19 cellular contexts compared by ENCODE assay signal in the genomic region with DNA sequence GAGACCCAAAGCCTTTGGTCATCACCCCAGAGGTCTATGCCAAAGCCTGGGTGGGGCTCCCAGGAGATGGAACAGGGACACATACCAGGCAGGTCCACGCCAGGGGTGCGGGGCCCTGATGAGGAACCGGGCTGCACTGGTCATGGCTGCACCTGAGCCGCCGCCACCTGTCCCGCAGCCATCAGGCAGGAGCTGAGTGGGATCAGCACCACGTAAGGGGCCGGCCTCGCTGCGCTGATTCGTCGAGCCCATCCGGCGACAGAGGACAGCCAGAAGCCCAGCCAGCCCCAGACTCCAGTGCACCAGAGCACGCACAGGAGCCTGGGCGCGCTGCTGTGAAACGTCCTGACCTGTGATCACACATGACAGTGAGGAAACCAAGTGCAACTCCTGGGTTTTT. TPM values are rescaled to one million over a fixed set of nuclear protein-coding genes. Genes with fewer than 3 reads are reported as not detected.
"Had no signal": no experiment of that assay in that cellular context is flagged by ENCODE, and none has a peak within 500 bp of the region (broad histone marks: within the 10 kb centered on the region; RNA-seq: fewer than 3 reads in every experiment).

No MANE protein-coding gene starts in this region.

- H3K9me3 ChIP-seq: left lung, mucosa of descending colon, prostate gland, thoracic aorta had no signal

- H3K9me3 Mint-ChIP-seq: activated CD4-positive, alpha-beta T cell treated with anti-CD3 and anti-CD28 coated beads, Interleukin-2, amount 10 ng/mL, durations not matched to agents 7 days and 5 days; activated naive CD4-positive, alpha-beta T cell treated with anti-CD3 and anti-CD28 coated beads for 36 hours; activated T-helper 1 cell treated with anti-CD3 and anti-CD28 coated beads, Interleukin-12 subunit alpha, Interleukin-12 subunit beta, Interleukin-2, Interleukin-4 antibody, amounts not matched to agents 30 ng/mL and 10 ng/mL and 1 ng/mL, durations not matched to agents 14 hours and 24 hours and 36 hours; memory B cell; nephron progenitor cell; stimulated activated naive CD8-positive, alpha-beta T cell treated with anti-CD3 and anti-CD28 coated beads, Interleukin-15, Interleukin-2, amounts not matched to agents 100 ng/mL and 50 ng/mL, for 24 hours had no signal

- H3K27me3 ChIP-seq: left lung had no signal

- H3K36me3 ChIP-seq: prostate gland, thoracic aorta had no signal

- H3K4me3 Mint-ChIP-seq: activated CD4-positive, alpha-beta T cell treated with anti-CD3 and anti-CD28 coated beads, Interleukin-2, amount 10 ng/mL, durations not matched to agents 7 days and 5 days; activated naive CD4-positive, alpha-beta T cell treated with anti-CD3 and anti-CD28 coated beads for 36 hours; activated T-helper 1 cell treated with anti-CD3 and anti-CD28 coated beads, Interleukin-12 subunit alpha, Interleukin-12 subunit beta, Interleukin-2, Interleukin-4 antibody, amounts not matched to agents 30 ng/mL and 10 ng/mL and 1 ng/mL, durations not matched to agents 14 hours and 24 hours and 36 hours; memory B cell; nephron progenitor cell; stimulated activated naive CD8-positive, alpha-beta T cell treated with anti-CD3 and anti-CD28 coated beads, Interleukin-15, Interleukin-2, amounts not matched to agents 100 ng/mL and 50 ng/mL, for 24 hours had no signal

- H3K4me3 ChIP-seq: left lung, mucosa of descending colon, prostate gland, smooth muscle cell, thoracic aorta had no signal

- H3K27ac Mint-ChIP-seq: activated CD4-positive, alpha-beta T cell treated with anti-CD3 and anti-CD28 coated beads, Interleukin-2, amount 10 ng/mL, durations not matched to agents 7 days and 5 days; activated naive CD4-positive, alpha-beta T cell treated with anti-CD3 and anti-CD28 coated beads for 36 hours; activated T-helper 1 cell treated with anti-CD3 and anti-CD28 coated beads, Interleukin-12 subunit alpha, Interleukin-12 subunit beta, Interleukin-2, Interleukin-4 antibody, amounts not matched to agents 30 ng/mL and 10 ng/mL and 1 ng/mL, durations not matched to agents 14 hours and 24 hours and 36 hours; memory B cell; nephron progenitor cell had no signal

- H3K4me1 ChIP-seq: prostate gland had no signal

- H3K27ac ChIP-seq: prostate gland, thoracic aorta had no signal

- H3K27me3 Mint-ChIP-seq: activated CD4-positive, alpha-beta T cell treated with anti-CD3 and anti-CD28 coated beads, Interleukin-2, amount 10 ng/mL, durations not matched to agents 7 days and 5 days; memory B cell; stimulated activated naive CD8-positive, alpha-beta T cell treated with anti-CD3 and anti-CD28 coated beads, Interleukin-15, Interleukin-2, amounts not matched to agents 100 ng/mL and 50 ng/mL, for 24 hours had no signal

- ATAC-seq: left lung, mucosa of descending colon had no signal

- FAIRE-seq: astrocyte, colon, kidney, urothelium cell line had no signal

- DNase-seq: activated CD4-positive, alpha-beta T cell treated with anti-CD3 and anti-CD28 coated beads, Interleukin-2, amount 10 ng/mL, durations not matched to agents 7 days and 5 days; activated CD8-positive, alpha-beta memory T cell treated with anti-CD3 and anti-CD28 coated beads, Interleukin-2, amount 50 U/mL, for 48 hours; activated naive CD4-positive, alpha-beta T cell treated with anti-CD3 and anti-CD28 coated beads for 36 hours; foreskin fibroblast; hypothalamus; kidney; left lung; nephron progenitor cell; right cardiac atrium had no signal

RNA-seq across cellular contexts. Expression of a gene that starts 15.9 kb away (rescaled TPM):
- total RNA-seq: astrocyte had no signal
